14 cellular contexts compared by ENCODE assay signal in genomic region chr3:185715091-185715490, GRCh38.
DNase-seq lines count a peak whose midpoint lies in the region; ATAC-seq, FAIRE-seq and TF ChIP-seq lines count a peak whose summit lies in the region.
"Had no signal": no experiment of that assay in that cellular context is flagged by ENCODE, and none has a peak within 500 bp of the region (broad histone marks: within the 10 kb centered on the region; RNA-seq: fewer than 3 reads in every experiment).

No MANE protein-coding gene starts in this region.

- intact Hi-C loops in gastrocnemius medialis (cut with DNase I; ENCODE audit: low total_unique reads), result no loop called here

- TF ChIP-seq CTCF in AG10803 (conservative IDR thresholded peaks at IDR 0.05; ENCODE audit: low read length), result no peak
- TF ChIP-seq CTCF in H1 (IDR thresholded peaks at IDR 0.05; ENCODE audit: control extremely low read depth in 1 of 3, insufficient read depth in 1 of 3, low read depth in 1 of 3, low read length in 3 of 3), result no peak
- no peak for TF ChIP-seq CTCF in gastrocnemius medialis (IDR thresholded peaks at IDR 0.05 in 4 of 5, conservative IDR thresholded peaks at IDR 0.05 in 1 of 5)

- CTCF ChIA-PET in H1 (lab: Charles Lee; ENCODE audit: partially characterized antibody), result interaction anchor here (0.7 to 1.4 kb wide), 3 partner anchors 8 to 51 kb away, joined by 3 to 4 read pairs (median 3); no protein-coding TSS in a partner anchor

- no peak overlapping the region for H4K5ac ChIP-seq in H1 (ENCODE audit: insufficient read length, low read depth, low read length)

- no peak overlapping the region for H3K23ac ChIP-seq in H1 (ENCODE audit: insufficient read length)

- H2BK5ac ChIP-seq in H1 (ENCODE audit: low read depth, low read length), result peak overlapping the region; percentile 80; the same call in 1 of the 2 replicates

- peak overlapping the region; percentile 52 to 80 for H3K4me2 ChIP-seq in H1 (ENCODE audit: insufficient read depth in 1 of 2, low read depth in 2 of 2, low read length in 2 of 2)

- H2BK120ac ChIP-seq in H1 (replicated peaks; ENCODE audit: low read depth, low read length), result no peak overlapping the region

- WGBS in H1 (ENCODE audit: extremely low coverage in 1 of 2, insufficient coverage in 1 of 2, insufficient read length in 1 of 2, insufficient replicate concordance in 2 of 2, low coverage in 1 of 2, low lambda C conversion rate in 2 of 2, missing lambda C conversion rate in 1 of 2), 2 experiments, result 39% methylated on average over 8 of the region's 8 CpGs; no CpG with 5 or more reads in 1 of the 2 experiments
- 58 to 64% methylated on average over 7 to 8 of the region's 8 CpGs for WGBS in mesodermal cell (ENCODE audit: insufficient coverage in 2 of 2), 2 experiments

- peak overlapping the region; percentile 96 for H2BK12ac ChIP-seq in H1 (ENCODE audit: low read depth, low read length)

- H3K18ac ChIP-seq in H1 (ENCODE audit: extremely low read depth, low read length), result peak overlapping the region; percentile 56; the same call in 1 of the 2 replicates

- H2BK15ac ChIP-seq in H1 (ENCODE audit: low read length), result no peak overlapping the region; the same call in 1 of the 2 replicates

- no peak overlapping the region for H3K56ac ChIP-seq in H1 (replicated peaks; ENCODE audit: insufficient read length, low read depth, low read length)

- H3K79me1 ChIP-seq in H1 (ENCODE audit: low read depth, low read length), result peaks cover 27% of the 10 kb centered on the region

- no peak overlapping the region for H4K8ac ChIP-seq in H1 (ENCODE audit: extremely low read depth, insufficient read depth, low read length)

- H2BK20ac ChIP-seq in H1 (ENCODE audit: low read length), result peak overlapping the region; percentile 41; the same call in 1 of the 2 replicates

- H3K23me2 ChIP-seq in H1 (ENCODE audit: low read depth, low read length), result no peaks in the 10 kb centered on the region; the same call in 1 of the 2 replicates

- peak overlapping the region; percentile 62 for H4K91ac ChIP-seq in H1 (replicated peaks; ENCODE audit: insufficient read length, low read length)

- no peak overlapping the region; a peak in 1 of 7 replicates for H3K9ac ChIP-seq in H1 (replicated peaks in 1 of 4; ENCODE audit: extremely low read depth in 1 of 4, low read depth in 3 of 4, low read length in 3 of 4)

- TF ChIP-seq EP300 in H1 (IDR thresholded peaks at IDR 0.05; ENCODE audit: borderline replicate concordance in 1 of 2, low read depth in 2 of 2, low read length in 2 of 2), result no peak

- H3K27me3 ChIP-seq in MG63 (no peaks in the 10 kb centered on the region), H1 (replicated peaks in 1 of 4; ENCODE audit: control insufficient read depth in 3 of 4, extremely low read depth in 1 of 4, insufficient read depth in 3 of 4, low read length in 3 of 4) (no peaks in the 10 kb centered on the region), gastrocnemius medialis (peaks cover 0 to 7% (median 7%) of the 10 kb centered on the region in 3 donors)
- H3K27me3 ChIP-seq: SJCRH30 had no signal

- in situ Hi-C loops in gastrocnemius medialis (cut with MboI; ENCODE audit: low sequenced_read_pairs in 4 of 4), result no loop called here

- H3K36me3 ChIP-seq in MG63 (peaks cover 3% of the 10 kb centered on the region), H1 (ENCODE audit: control insufficient read depth in 2 of 4, insufficient read depth in 4 of 4, low read length in 3 of 4) (no peaks in the 10 kb centered on the region; a peak in 1 of 8 replicates), mesodermal cell (ENCODE audit: control insufficient read depth, insufficient read depth, low read length) (peaks cover 10% of the 10 kb centered on the region), gastrocnemius medialis (no peaks in the 10 kb centered on the region)
- H3K36me3 ChIP-seq: SJCRH30 had no signal

- H3K4me1 ChIP-seq in H1 (replicated peaks in 1 of 4; ENCODE audit: control insufficient read depth in 3 of 4, insufficient read depth in 4 of 4, low read length in 3 of 4) (peaks cover 16 to 40% (median 25%) of the 10 kb centered on the region in 4 experiments), mesodermal cell (ENCODE audit: control insufficient read depth, insufficient read depth, low read length, poor library complexity, severe bottlenecking) (peaks cover 82% of the 10 kb centered on the region), gastrocnemius medialis (no peaks in the 10 kb centered on the region)
- H3K4me1 ChIP-seq: SJCRH30 had no signal

- peak overlapping the region; percentile 30; the same call in 1 of the 2 replicates for H3K27ac ChIP-seq in H1 (ENCODE audit: low read depth, low read length)
- H3K27ac ChIP-seq in mesodermal cell (ENCODE audit: low read depth, low read length, severe bottlenecking), result peak overlapping the region; percentile 86
- H3K27ac ChIP-seq in gastrocnemius medialis, result no peak overlapping the region
- H3K27ac ChIP-seq: SJCRH30 had no signal

- POLR2A ChIA-PET in H1 (lab: Charles Lee; ENCODE audit: partially characterized antibody), result no interaction called here

- DNase-seq in AG10803 (ENCODE audit: low read depth) (peak; percentile 86), MG63 (peak; percentile 74), H1 (ENCODE audit: low read depth in 1 of 2, low spot score in 2 of 2) (peak in 1 of 2 experiments; percentile 49), NCI-H1105 (lab: John Stamatoyannopoulos, UW) (no peak), NCI-H510A (lab: John Stamatoyannopoulos, UW) (no peak), gastrocnemius medialis (no peak), SIG-M5 (lab: John Stamatoyannopoulos, UW) (no peak)
- DNase-seq: activated naive CD4-positive, alpha-beta T cell treated with anti-CD3 and anti-CD28 coated beads, Interleukin-2, amount 10 ng/mL, durations not matched to agents 7 days and 5 days; effector memory CD8-positive, alpha-beta T cell; GOT3; NCI-H2227 treated with DMSO at 0.1 percent for 48 hours; SJCRH30; stimulated activated CD4-positive, alpha-beta T cell treated with anti-CD3 and anti-CD28 coated beads, Interleukin-4, amount 100 ng/mL, for 1 hour had no signal

- no peak overlapping the region for H3K4me3 ChIP-seq in AG10803 (ENCODE audit: low read length)
- no peak overlapping the region for H3K4me3 ChIP-seq in MG63
- H3K4me3 ChIP-seq in H1 (ENCODE audit: extremely low read depth in 1 of 4, insufficient read depth in 2 of 4, low read depth in 3 of 4, low read length in 4 of 4), result peak overlapping the region in 1 of 4 experiments; percentile 34; a peak in 2 of 8 replicates
- H3K4me3 ChIP-seq in mesodermal cell (ENCODE audit: extremely low read depth, insufficient read depth, low read length, poor library complexity, severe bottlenecking), result no peak overlapping the region
- H3K4me3 ChIP-seq in gastrocnemius medialis, result no peak overlapping the region
- H3K4me3 ChIP-seq: SJCRH30 had no signal

- H3K79me2 ChIP-seq in H1 (ENCODE audit: control insufficient read depth in 1 of 2, insufficient read depth in 2 of 2, low read length in 2 of 2), result peaks cover 14 to 95% of the 10 kb centered on the region in 2 experiments

- H3K4ac ChIP-seq in H1 (replicated peaks; ENCODE audit: insufficient read length, low read depth, low read length), result no peak overlapping the region

- peaks cover 11 to 16% of the 10 kb centered on the region in 2 experiments for H4K20me1 ChIP-seq in H1 (replicated peaks in 1 of 2; ENCODE audit: control insufficient read depth in 1 of 2, insufficient read depth in 2 of 2, low read length in 2 of 2)

- peak; percentile 82 for FAIRE-seq in H1 (lab: Jason Lieb, UNC)

- no peak overlapping the region for H2AFZ ChIP-seq in H1 (ENCODE audit: low read length)

- TF ChIP-seq POLR2A in H1 (IDR thresholded peaks at IDR 0.05; ENCODE audit: control extremely low read depth in 1 of 2, low read depth in 2 of 2, low read length in 2 of 2) (0 out of 3 replicates have a peak, but pooled peaks of 1 of the 2 experiments have one; percentile 41), gastrocnemius medialis (IDR thresholded peaks at IDR 0.05) (no peak)

- no peak for TF ChIP-seq RAD21 in H1 (IDR thresholded peaks at IDR 0.05 in 1 of 2, conservative IDR thresholded peaks at IDR 0.05 in 1 of 2; ENCODE audit: low read depth in 2 of 2, low read length in 2 of 2)

- no peak overlapping the region for H3K14ac ChIP-seq in H1 (ENCODE audit: insufficient read length)

- H3K9me3 ChIP-seq in MG63, result no peaks in the 10 kb centered on the region
- no peaks in the 10 kb centered on the region for H3K9me3 ChIP-seq in H1 (ENCODE audit: insufficient read depth in 2 of 2, low read depth in 1 of 2, low read length in 1 of 2)
- H3K9me3 ChIP-seq in mesodermal cell (ENCODE audit: control insufficient read depth, low read length), result no peaks in the 10 kb centered on the region
- H3K9me3 ChIP-seq in gastrocnemius medialis, result no peaks in the 10 kb centered on the region
- H3K9me3 ChIP-seq: SJCRH30 had no signal

- H2AK5ac ChIP-seq in H1 (ENCODE audit: low read depth, low read length), result peak overlapping the region; percentile 88; the same call in 1 of the 2 replicates

- ATAC-seq in gastrocnemius medialis, result no peak
- ATAC-seq: effector memory CD8-positive, alpha-beta T cell had no signal

TF ChIP-seq in H1, 55 proteins besides CTCF, POLR2A, EP300 and RAD21:
- peak; percentile 61; the same call in 1 of the 2 replicates for TF ChIP-seq YY1 (IDR thresholded peaks at IDR 0.05; ENCODE audit: low read depth, low read length)
- no peak for TF ChIP-seq CREB1 (IDR thresholded peaks at IDR 0.05)
- TF ChIP-seq TEAD4 (IDR thresholded peaks at IDR 0.05; ENCODE audit: low read depth, low read length), result peak; percentile 96
- TF ChIP-seq SIN3A (conservative IDR thresholded peaks at IDR 0.05 in 1 of 2, IDR thresholded peaks at IDR 0.05 in 1 of 2; ENCODE audit: low read depth in 1 of 2, low read length in 2 of 2), result 0 out of 4 replicates have a peak, but pooled peaks of 1 of the 2 experiments have one; percentile 44
- peak; percentile 27 for TF ChIP-seq ASH2L (IDR thresholded peaks at IDR 0.05; ENCODE audit: low read length)

Comparison
In these comparisons a context has a peak if more than half of its experiments do, and no peak if none do; other contexts are left out.
1. DNase-seq: peak in AG10803 (single experiment) and MG63 (single experiment); none in NCI-H1105 (single experiment), NCI-H510A (single experiment), gastrocnemius medialis (0 of 2) and SIG-M5 (single experiment).
2. H3K27ac ChIP-seq: peak in H1 (single experiment) and mesodermal cell (single experiment); none in gastrocnemius medialis (0 of 4).